Comparison of ENCODE assay signal across 1 cellular context in the genomic region with DNA sequence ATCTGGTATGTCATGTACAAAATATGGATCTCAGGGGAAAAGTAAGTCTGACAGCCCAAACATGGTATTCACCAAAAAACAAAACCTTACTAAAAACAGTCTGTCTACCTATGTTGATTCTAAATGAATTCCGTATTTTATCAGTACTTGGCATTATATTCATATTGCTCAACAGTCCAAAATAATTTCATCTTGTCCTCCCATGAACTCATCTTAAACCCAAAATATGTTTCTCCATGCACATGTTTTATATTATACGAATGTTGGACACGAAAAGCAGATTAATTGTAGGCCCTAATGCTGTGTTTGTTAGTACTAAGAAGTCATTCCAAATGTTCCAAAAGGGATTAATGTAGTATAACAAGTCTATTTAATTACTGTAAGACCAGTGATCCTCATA.
TF ChIP-seq lines count a peak whose summit lies in the region.

No MANE protein-coding gene starts in this region.

TF ChIP-seq in SK-N-SH, 30 proteins besides CTCF, POLR2A, EP300 and RAD21 (continued from another document):
- TF ChIP-seq PBX3 (IDR thresholded peaks at IDR 0.05) = no peak
